Comparison of ENCODE assay signal across 22 cellular contexts in genomic region chr11:34886609-34887008, GRCh38. TPM values are rescaled to one million over a fixed set of nuclear protein-coding genes. Genes with fewer than 3 reads are reported as not detected.
DNase-seq lines count a peak whose midpoint lies in the region; ATAC-seq, FAIRE-seq and TF ChIP-seq lines count a peak whose summit lies in the region.
"Had no signal": no experiment of that assay in that cellular context is flagged by ENCODE, and none has a peak within 500 bp of the region (broad histone marks: within the 10 kb centered on the region; RNA-seq: fewer than 3 reads in every experiment).

No MANE protein-coding gene starts in this region.

- H3K9ac ChIP-seq in K562 (ENCODE audit: insufficient read depth in 1 of 2, low read depth in 2 of 2, low read length in 2 of 2) (no peak overlapping the region), kidney (ENCODE audit: low read length in 2 of 2) (no peak overlapping the region)
- H3K9ac ChIP-seq: BLaER1 treated with 17β-estradiol and CSF1 and Interleukin-3, amounts not matched to agents 10 nM and 100 nM had no signal

- peaks cover 43% of the 10 kb centered on the region for H3K4me1 ChIP-seq in A549
- H3K4me1 ChIP-seq in HEK293 (ENCODE audit: control insufficient read depth, insufficient read depth, low read length) = no peaks in the 10 kb centered on the region
- no peaks in the 10 kb centered on the region for H3K4me1 ChIP-seq in K562 (replicated peaks in 1 of 2; ENCODE audit: control insufficient read depth in 2 of 2, insufficient read depth in 2 of 2, low read length in 2 of 2)
- no peaks in the 10 kb centered on the region for H3K4me1 ChIP-seq in left lung
- H3K4me1 ChIP-seq in kidney (ENCODE audit: control insufficient read depth in 1 of 2, insufficient read depth in 1 of 2, low read depth in 1 of 2, low read length in 2 of 2) = no peaks in the 10 kb centered on the region
- H3K4me1 ChIP-seq in spleen = no peaks in the 10 kb centered on the region
- H3K4me1 ChIP-seq: BLaER1 treated with 17β-estradiol and CSF1 and Interleukin-3, amounts not matched to agents 10 nM and 100 nM; Caco-2; Peyer's patch; SJSA1 had no signal

- H3K79me2 ChIP-seq in K562 (ENCODE audit: control insufficient read depth, insufficient read depth, low read length) = no peaks in the 10 kb centered on the region

- no peak overlapping the region for H2AFZ ChIP-seq in K562 (ENCODE audit: low read depth, low read length)

- TF ChIP-seq CTCF in A549 (IDR thresholded peaks at IDR 0.05) = no peak
- TF ChIP-seq CTCF in HEK293 (tag by site-specific recombination; IDR thresholded peaks at IDR 0.05) = no peak
- TF ChIP-seq CTCF in K562 (IDR thresholded peaks at IDR 0.05 in 2 of 3, conservative IDR thresholded peaks at IDR 0.05 in 1 of 3; ENCODE audit: insufficient read depth in 2 of 3, low read depth in 1 of 3, low read length in 3 of 3) = no peak
- TF ChIP-seq CTCF in left lung (IDR thresholded peaks at IDR 0.05) = no peak
- no peak for TF ChIP-seq CTCF in kidney (IDR thresholded peaks at IDR 0.05; ENCODE audit: borderline replicate concordance, extremely low read depth, insufficient read depth)
- no peak for TF ChIP-seq CTCF in spleen (IDR thresholded peaks at IDR 0.05 in 8 of 11, conservative IDR thresholded peaks at IDR 0.05 in 3 of 11)

- BruUV-seq in K562 (replicated peaks; lab: Mats Ljungman, UMichigan) = no TSS peak

- H3K9me1 ChIP-seq in K562 (ENCODE audit: control insufficient read depth, insufficient read depth, low read length) = no peaks in the 10 kb centered on the region

- TF ChIP-seq RAD21 in A549 (conservative IDR thresholded peaks at IDR 0.05 in 1 of 2, IDR thresholded peaks at IDR 0.05 in 1 of 2) = no peak
- no peak for TF ChIP-seq RAD21 in K562 (CRISPR knock-in tag; conservative IDR thresholded peaks at IDR 0.05 in 1 of 2, IDR thresholded peaks at IDR 0.05 in 1 of 2)

- intact Hi-C loops in K562 (cut with micrococcal nuclease) (no loop called here), left lung (cut with DNase I) (no loop called here), kidney (cut with DNase I) (loop anchor here (10.0 kb wide), 1 partner anchor 302 kb away; no protein-coding TSS in a partner anchor), spleen (cut with DNase I; ENCODE audit: low total_unique reads) (no loop called here)

- FAIRE-seq in A549 (lab: Jason Lieb, UNC) = no peak
- FAIRE-seq in K562 (lab: Jason Lieb, UNC) = peak; percentile 46
- FAIRE-seq in kidney (lab: Jason Lieb, UNC) = no peak
- FAIRE-seq: GM18507 had no signal

- POLR2A ChIA-PET in A549 (lab: Yijun Ruan, JAX) (no interaction called here), HEK293 (lab: Yijun Ruan, JAX) (no interaction called here), K562 (lab: Yijun Ruan, JAX) (interaction anchor here (0.6 to 1.1 kb wide), 2 partner anchors 11 to 13 kb away, joined by 3 read pairs; no protein-coding TSS in a partner anchor)

- peak overlapping the region; percentile 35 to 60; a peak in 4 of 6 replicates for H3K27ac ChIP-seq in A549
- H3K27ac ChIP-seq in HEK293 (ENCODE audit: extremely low read depth, low read depth, low read length) = no peak overlapping the region
- H3K27ac ChIP-seq in K562 (ENCODE audit: extremely low read depth, low read depth, low read length) = no peak overlapping the region
- H3K27ac ChIP-seq in left lung = no peak overlapping the region
- H3K27ac ChIP-seq in kidney (ENCODE audit: low read depth in 2 of 2, low read length in 2 of 2) = no peak overlapping the region
- H3K27ac ChIP-seq in spleen = no peak overlapping the region
- H3K27ac ChIP-seq: BLaER1 treated with 17β-estradiol and CSF1 and Interleukin-3, amounts not matched to agents 10 nM and 100 nM; Peyer's patch; SJSA1 had no signal

- H3K36me3 ChIP-seq in HEK293 (ENCODE audit: control insufficient read depth in 2 of 2, insufficient read depth in 1 of 2, low read length in 2 of 2) (peaks cover 0 to 45% of the 10 kb centered on the region in 2 experiments; a peak in 1 of 3 replicates), K562 (ENCODE audit: control insufficient read depth, insufficient read depth, low read length) (peaks cover 55% of the 10 kb centered on the region), left lung (peaks cover 0 to 32% of the 10 kb centered on the region in 2 donors), kidney (ENCODE audit: control insufficient read depth in 1 of 2, insufficient read depth in 2 of 2, low read length in 2 of 2) (no peaks in the 10 kb centered on the region), spleen (peaks cover 0 to 76% (median 19%) of the 10 kb centered on the region in 6 donors), MG63 (peaks cover 50% of the 10 kb centered on the region)

- H3K4me2 ChIP-seq in A549 (no peak overlapping the region), K562 (ENCODE audit: insufficient read depth, low read length) (no peak overlapping the region)
- H3K4me2 ChIP-seq: BLaER1 treated with 17β-estradiol and CSF1 and Interleukin-3, amounts not matched to agents 10 nM and 100 nM had no signal

- in situ Hi-C loops in K562 (cut with MboI) = no loop called here

- H4K20me1 ChIP-seq in K562 (replicated peaks; ENCODE audit: control insufficient read depth, insufficient read depth, low read length) = no peaks in the 10 kb centered on the region; the same call in 1 of the 2 replicates

- WGBS in A549 (ENCODE audit: missing lambda C conversion rate) = 89% methylated on average over 2 of the region's 2 CpGs
- WGBS in K562 (ENCODE audit: insufficient coverage, low coverage, missing lambda C conversion rate) = 84% methylated on average over 2 of the region's 2 CpGs
- WGBS in spleen, 5 donors = 96 to 100% (median 97%) methylated on average over 2 of the region's 2 CpGs

- no peak for TF ChIP-seq POLR2A in A549 (IDR thresholded peaks at IDR 0.05; ENCODE audit: low read length)
- no peak for TF ChIP-seq POLR2A in K562 (conservative IDR thresholded peaks at IDR 0.05)
- TF ChIP-seq POLR2A in spleen (IDR thresholded peaks at IDR 0.05) = no peak

- H3K9me3 ChIP-seq in A549 (no peaks in the 10 kb centered on the region), HEK293 (ENCODE audit: control insufficient read depth, insufficient read depth, low read depth, low read length) (no peaks in the 10 kb centered on the region), K562 (replicated peaks; ENCODE audit: control insufficient read depth, insufficient read depth, low read depth, low read length) (no peaks in the 10 kb centered on the region), left lung (no peaks in the 10 kb centered on the region), kidney (ENCODE audit: control insufficient read depth in 1 of 2, low read length in 2 of 2) (no peaks in the 10 kb centered on the region), spleen (no peaks in the 10 kb centered on the region), MG63 (no peaks in the 10 kb centered on the region)
- H3K9me3 ChIP-seq: Caco-2, Peyer's patch, SJSA1 had no signal

- ATAC-seq in A549 (no peak), K562 (no peak), left lung (peak; percentile 21)

- no peak for TF ChIP-seq EP300 in A549 (IDR thresholded peaks at IDR 0.05)
- TF ChIP-seq EP300 in K562 (IDR thresholded peaks at IDR 0.05; ENCODE audit: low read length) = no peak

- DNase-seq in A549 (ENCODE audit: low read depth in 1 of 2, low spot score in 1 of 2) (no peak), K562 (ENCODE audit: extremely low read depth in 1 of 4, low spot score in 3 of 4) (no peak), left lung (no peak), kidney (no peak), spleen (no peak), MG63 (no peak)
- DNase-seq: CD4-positive, alpha-beta memory T cell; GOT3; HCEC 1CT; KBM-7; NCI-H1092 treated with DMSO at 0.1 percent for 48 hours; NCI-H1436 treated with DMSO at 0.1 percent for 48 hours; NCI-H1930; NCI-H2227 treated with DMSO at 0.1 percent for 48 hours; NCI-H510A treated with DMSO at 0.1 percent for 48 hours; NCI-H748 treated with DMSO at 0.1 percent for 48 hours; Peyer's patch had no signal

- no peaks in the 10 kb centered on the region for H3K27me3 ChIP-seq in K562 (ENCODE audit: control insufficient read depth in 2 of 2, insufficient read depth in 2 of 2, low read length in 2 of 2)
- no peaks in the 10 kb centered on the region for H3K27me3 ChIP-seq in left lung
- H3K27me3 ChIP-seq in spleen (replicated peaks in 1 of 7) = no peaks in the 10 kb centered on the region
- no peaks in the 10 kb centered on the region for H3K27me3 ChIP-seq in MG63
- H3K27me3 ChIP-seq: BLaER1 treated with 17β-estradiol and CSF1 and Interleukin-3, amounts not matched to agents 10 nM and 100 nM; Peyer's patch; SJSA1 had no signal

- CTCF ChIA-PET in A549 (lab: Yijun Ruan, JAX) = interaction anchor here (0.7 to 2.3 kb wide), 7 partner anchors 12 to 373 kb away, joined by 3 to 22 read pairs (median 4); partner anchors contain the start of gene ELF5
- CTCF ChIA-PET in HEK293 (lab: Yijun Ruan, JAX) = interaction anchor here (0.6 to 1.5 kb wide), 6 partner anchors 11 to 597 kb away, joined by 3 to 4 read pairs (median 3); no protein-coding TSS in a partner anchor
- CTCF ChIA-PET in K562 (lab: Yijun Ruan, JAX; ENCODE audit: low intra/inter-chr PET ratio) = interaction anchor here (0.6 kb wide), 1 partner anchor 87 kb away, joined by 3 read pairs; no protein-coding TSS in a partner anchor

- no peak overlapping the region for H3K4me3 ChIP-seq in A549
- H3K4me3 ChIP-seq in HEK293 (ENCODE audit: low read depth, low read length) = no peak overlapping the region
- no peak overlapping the region for H3K4me3 ChIP-seq in K562
- H3K4me3 ChIP-seq in left lung = no peak overlapping the region
- no peak overlapping the region for H3K4me3 ChIP-seq in kidney (ENCODE audit: low read length in 2 of 2)
- H3K4me3 ChIP-seq in spleen = no peak overlapping the region
- H3K4me3 ChIP-seq in MG63 = no peak overlapping the region
- H3K4me3 ChIP-seq: BLaER1 treated with 17β-estradiol and CSF1 and Interleukin-3, amounts not matched to agents 10 nM and 100 nM; Peyer's patch; SJSA1 had no signal

RNA-seq across cellular contexts. Expression of gene APIP, which starts 29.6 kb away (rescaled TPM):
- 35.1 and 55.6 TPM in 2 replicates for polyA plus RNA-seq in A549 (2011; rRNA removed)
- polyA plus RNA-seq in A549 (2012; cell fraction: cytosol; rRNA removed) = 14.2 and 19.1 TPM in 2 replicates
- 5.3 and 9.0 TPM in 2 replicates for polyA plus RNA-seq in A549 (2012; cell fraction: nucleus; rRNA removed)
- polyA plus RNA-seq in A549 (2017; fragmentation: RNase III; extraction: RNeasy Plus Mini Kit Qiagen cat#74134 plus additional on column Dnase treatment) = 36.1 to 42.4 TPM (median 38.6 TPM) in 3 replicates
- polyA minus RNA-seq in A549 (2011; rRNA and poly(A)+ RNA removed) = 5.2 and 6.3 TPM in 2 replicates
- 4.8 and 13.9 TPM in 2 replicates for total RNA-seq in K562 (2011; cell fraction: chromatin; rRNA removed; ENCODE audit: low replicate concordance)
- total RNA-seq in K562 (2011; cell fraction: nucleolus; rRNA removed) = 3.8 and 5.9 TPM in 2 replicates
- total RNA-seq in K562 (2011; cell fraction: nucleoplasm; rRNA removed) = 8.6 and 9.2 TPM in 2 replicates
- total RNA-seq in K562 (2014; rRNA removed) = 49.8 and 63.7 TPM in 2 replicates
- total RNA-seq in K562 (2014; rRNA removed; fragmentation: Illumina TruSeq; extraction: Trizol) = 91.4 and 96.8 TPM in 2 replicates
- 79.7 and 92.2 TPM in 2 replicates for total RNA-seq in K562 (2015; rRNA removed; fragmentation: Illumina TruSeq; extraction: Trizol)
- total RNA-seq in K562 (2021) = 63.8 and 67.4 TPM in 2 replicates
- 49.5 and 65.7 TPM in 2 replicates for polyA plus RNA-seq in K562 (2011; rRNA removed)
- 15.0 and 31.1 TPM in 2 replicates for polyA plus RNA-seq in K562 (2011; cell fraction: cytosol; rRNA removed)
- polyA plus RNA-seq in K562 (2011; cell fraction: nucleus; rRNA removed) = 15.0 and 26.2 TPM in 2 replicates
- 53.1 and 71.4 TPM in 2 replicates for polyA plus RNA-seq in K562 (2012)
- 66.0 and 76.7 TPM in 2 replicates for polyA plus RNA-seq in K562 (2014; fragmentation: Illumina TruSeq; extraction: Trizol)
- 100 to 1,000 TPM; 100 to 110 TPM for polyA plus RNA-seq in K562 (2014; fragmentation: Nextera tagmentation; extraction: Ambion mirVana)
- 80.3 and 82.8 TPM in 2 replicates for polyA plus RNA-seq in K562 (2014; rRNA removed)
- 32.2 and 38.1 TPM in 2 replicates for polyA minus RNA-seq in K562 (2011; rRNA and poly(A)+ RNA removed)
- polyA minus RNA-seq in K562 (2011; cell fraction: cytosol; rRNA and poly(A)+ RNA removed) = 21.0 and 22.5 TPM in 2 replicates
- polyA minus RNA-seq in K562 (2011; cell fraction: nucleus; rRNA and poly(A)+ RNA removed) = 4.8 and 8.4 TPM in 2 replicates
- total RNA-seq in left lung = 10 to 100 TPM; 26.4 to 33.4 TPM
- total RNA-seq in kidney = 26.5 TPM
- polyA plus RNA-seq in kidney (ENCODE audit: insufficient read depth, low read depth, low replicate concordance) = 53.6 TPM
- 10 to 100 TPM; 24.0 to 33.2 (median 26.7) TPM for total RNA-seq in spleen
- polyA plus RNA-seq in spleen = 10 to 100 TPM; 18.2 to 25.7 (median 25.0) TPM
- 84.2 and 193 TPM in 2 replicates for total RNA-seq in MG63 (2014; rRNA removed; shearing (Covaris generic); ENCODE audit: low replicate concordance)

RNA-seq across cellular contexts. Expression of gene PDHX, which starts 29.8 kb away (rescaled TPM):
- polyA plus RNA-seq in A549 (2011; rRNA removed) (51.4 and 87.4 TPM in 2 replicates), A549 (2017; fragmentation: RNase III; extraction: RNeasy Plus Mini Kit Qiagen cat#74134 plus additional on column Dnase treatment) (45.8 to 46.5 TPM (median 46.1 TPM) in 3 replicates), K562 (2011; rRNA removed) (27.5 and 32.9 TPM in 2 replicates), K562 (2014; fragmentation: Illumina TruSeq; extraction: Trizol) (37.9 and 43.5 TPM in 2 replicates), K562 (2014; fragmentation: Nextera tagmentation; extraction: Ambion mirVana) (10 to 100 TPM; 20.8 to 31.2 TPM), K562 (2014; rRNA removed) (21.6 and 24.0 TPM in 2 replicates), kidney (ENCODE audit: insufficient read depth, low read depth, low replicate concordance) (29.6 TPM), spleen (10 to 100 TPM in 2 of 3 donors, 1 to 10 TPM in 1; 9.2 to 13.2 (median 11.9) TPM)
- polyA plus RNA-seq in A549 (2012; cell fraction: cytosol; rRNA removed) = 20.3 and 22.1 TPM in 2 replicates
- 10.4 and 14.6 TPM in 2 replicates for polyA plus RNA-seq in A549 (2012; cell fraction: nucleus; rRNA removed)
- polyA minus RNA-seq in A549 (2011; rRNA and poly(A)+ RNA removed) = 31.0 and 39.8 TPM in 2 replicates
- total RNA-seq in K562 (2011; cell fraction: chromatin; rRNA removed; ENCODE audit: low replicate concordance) = 20.9 and 58.2 TPM in 2 replicates
- 10.5 and 13.6 TPM in 2 replicates for total RNA-seq in K562 (2011; cell fraction: nucleolus; rRNA removed)
- total RNA-seq in K562 (2011; cell fraction: nucleoplasm; rRNA removed) = 13.7 and 14.1 TPM in 2 replicates
- total RNA-seq in K562 (2014; rRNA removed) (23.7 and 28.4 TPM in 2 replicates), K562 (2014; rRNA removed; fragmentation: Illumina TruSeq; extraction: Trizol) (41.3 and 47.6 TPM in 2 replicates), K562 (2015; rRNA removed; fragmentation: Illumina TruSeq; extraction: Trizol) (38.5 and 38.9 TPM in 2 replicates), K562 (2021) (35.0 and 41.3 TPM in 2 replicates), left lung (10 to 100 TPM; 33.6 to 38.8 TPM), kidney (32.6 TPM), spleen (10 to 100 TPM; 18.1 to 32.9 (median 27.1) TPM)
- polyA plus RNA-seq in K562 (2011; cell fraction: cytosol; rRNA removed) = 14.9 and 23.2 TPM in 2 replicates
- 16.6 and 20.2 TPM in 2 replicates for polyA plus RNA-seq in K562 (2011; cell fraction: nucleus; rRNA removed)
- 25.6 and 31.6 TPM in 2 replicates for polyA plus RNA-seq in K562 (2012)
- polyA minus RNA-seq in K562 (2011; rRNA and poly(A)+ RNA removed) = 54.1 and 64.9 TPM in 2 replicates
- polyA minus RNA-seq in K562 (2011; cell fraction: cytosol; rRNA and poly(A)+ RNA removed) = 20.7 and 24.3 TPM in 2 replicates
- polyA minus RNA-seq in K562 (2011; cell fraction: nucleus; rRNA and poly(A)+ RNA removed) = 20.5 and 32.1 TPM in 2 replicates
- total RNA-seq in MG63 (2014; rRNA removed; shearing (Covaris generic); ENCODE audit: low replicate concordance) = 64.3 and 88.0 TPM in 2 replicates

Comparison
In these comparisons a context has a peak if more than half of its experiments do, and no peak if none do; other contexts are left out.
1. H3K27ac ChIP-seq: peak in A549 (2 of 2); none in HEK293 (single experiment), K562 (single experiment), left lung (0 of 2), kidney (0 of 2) and spleen (0 of 8).